In the genomic region with DNA sequence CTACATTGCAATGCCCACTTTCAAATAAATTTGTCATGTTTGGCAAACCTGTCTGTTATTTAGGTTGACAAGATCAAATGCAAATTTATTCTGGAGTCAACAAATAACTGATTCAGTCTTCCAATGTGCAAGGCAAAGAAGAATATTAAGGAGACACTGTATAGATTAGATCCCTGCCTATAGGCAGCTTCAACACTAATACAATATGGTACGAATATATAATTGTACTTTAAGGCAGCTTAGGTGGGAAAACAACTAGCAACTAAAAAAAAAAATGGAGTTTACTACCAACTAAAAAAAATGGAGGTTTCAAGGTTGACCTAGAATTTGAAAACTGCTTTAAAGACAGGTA, we compare ENCODE assay signal across 14 cellular contexts. TPM values are rescaled to one million over a fixed set of nuclear protein-coding genes. Genes with fewer than 3 reads are reported as not detected.
DNase-seq lines count a peak whose midpoint lies in the region; ATAC-seq and TF ChIP-seq lines count a peak whose summit lies in the region.
"Had no signal": no experiment of that assay in that cellular context is flagged by ENCODE, and none has a peak within 500 bp of the region (broad histone marks: within the 10 kb centered on the region; RNA-seq: fewer than 3 reads in every experiment).

No MANE protein-coding gene starts in this region.

- peaks cover 31% of the 10 kb centered on the region for H3K4me1 Mint-ChIP-seq in stimulated activated naive CD8-positive, alpha-beta T cell treated with anti-CD3 and anti-CD28 coated beads, Interleukin-15, Interleukin-2, amounts not matched to agents 100 ng/mL and 50 ng/mL, for 24 hours (ENCODE audit: low read depth)
- peaks cover 31% of the 10 kb centered on the region for H3K4me1 Mint-ChIP-seq in stimulated activated naive CD8-positive, alpha-beta T cell treated with anti-CD3 and anti-CD28 coated beads, Interleukin-15, amount 100 ng/mL, for 72 hours
- H3K4me1 Mint-ChIP-seq in activated T-helper 17 cell treated with anti-CD3 and anti-CD28 coated beads, Interleukin-2, amount 50 U/mL, for 72 hours, result peaks cover 8% of the 10 kb centered on the region
- H3K4me1 Mint-ChIP-seq in immature natural killer cell, result peaks cover 16 to 28% of the 10 kb centered on the region in 2 donors
- H3K4me1 Mint-ChIP-seq in type B pancreatic cell (ENCODE audit: unreplicated experiment), result peaks cover 25% of the 10 kb centered on the region

- TF ChIP-seq POLR2A in lower leg skin (IDR thresholded peaks at IDR 0.05), result no peak

- peaks cover 4% of the 10 kb centered on the region for H3K36me3 Mint-ChIP-seq in stimulated activated naive CD8-positive, alpha-beta T cell treated with anti-CD3 and anti-CD28 coated beads, Interleukin-15, Interleukin-2, amounts not matched to agents 100 ng/mL and 50 ng/mL, for 24 hours (ENCODE audit: low read depth)
- H3K36me3 Mint-ChIP-seq in activated T-helper 17 cell treated with anti-CD3 and anti-CD28 coated beads, Interleukin-2, amount 50 U/mL, for 72 hours (ENCODE audit: low read depth), result peaks cover 10% of the 10 kb centered on the region
- no peaks in the 10 kb centered on the region for H3K36me3 Mint-ChIP-seq in immature natural killer cell
- H3K36me3 Mint-ChIP-seq in type B pancreatic cell, result no peaks in the 10 kb centered on the region

- WGBS in lower leg skin, 2 donors, result 95 to 100% methylated on average over 1 of the region's 1 CpG

- no peak overlapping the region for H3K4me3 ChIP-seq in lower leg skin (ENCODE audit: low read depth, poor library complexity, severe bottlenecking)
- H3K4me3 ChIP-seq: right atrium auricular region, suprapubic skin had no signal

- intact Hi-C loops in lower leg skin (cut with DNase I; ENCODE audit: low total_unique reads), result no loop called here

- no peaks in the 10 kb centered on the region for H3K9me3 Mint-ChIP-seq in stimulated activated naive CD8-positive, alpha-beta T cell treated with anti-CD3 and anti-CD28 coated beads, Interleukin-15, Interleukin-2, amounts not matched to agents 100 ng/mL and 50 ng/mL, for 24 hours
- no peaks in the 10 kb centered on the region for H3K9me3 Mint-ChIP-seq in stimulated activated naive CD8-positive, alpha-beta T cell treated with anti-CD3 and anti-CD28 coated beads, Interleukin-15, amount 100 ng/mL, for 72 hours
- H3K9me3 Mint-ChIP-seq in activated T-helper 17 cell treated with anti-CD3 and anti-CD28 coated beads, Interleukin-2, amount 50 U/mL, for 72 hours, result no peaks in the 10 kb centered on the region
- H3K9me3 Mint-ChIP-seq in immature natural killer cell (no peaks in the 10 kb centered on the region), type B pancreatic cell (no peaks in the 10 kb centered on the region)

- no peak for DNase-seq in stimulated activated naive CD8-positive, alpha-beta T cell treated with anti-CD3 and anti-CD28 coated beads, Interleukin-15, amount 100 ng/mL, for 72 hours
- DNase-seq in immature natural killer cell (no peak), type B pancreatic cell (ENCODE audit: extremely low spot score, unreplicated experiment) (no peak), cortex of kidney (lab: John Stamatoyannopoulos, UW) (no peak), lower leg skin (ENCODE audit: low spot score in 2 of 2) (no peak)
- DNase-seq: Karpas-422, mesendoderm, NCI-H187, Right ventricle myocardium superior had no signal

- TF ChIP-seq CTCF in type B pancreatic cell (conservative IDR thresholded peaks at IDR 0.05) (no peak), lower leg skin (IDR thresholded peaks at IDR 0.05) (no peak)

- ATAC-seq in stimulated activated naive CD8-positive, alpha-beta T cell treated with anti-CD3 and anti-CD28 coated beads, Interleukin-15, amount 100 ng/mL, for 72 hours, result no peak
- no peak for ATAC-seq in activated T-helper 17 cell treated with anti-CD3 and anti-CD28 coated beads, Interleukin-2, amount 50 U/mL, for 72 hours (replicated peaks)
- no peak for ATAC-seq in HG03521 (IDR thresholded peaks at IDR 0.05; ENCODE audit: unreplicated experiment)

- peak overlapping the region; percentile 92 for H3K27ac Mint-ChIP-seq in stimulated activated naive CD8-positive, alpha-beta T cell treated with anti-CD3 and anti-CD28 coated beads, Interleukin-15, Interleukin-2, amounts not matched to agents 100 ng/mL and 50 ng/mL, for 24 hours
- peak overlapping the region in 1 of 2 donors; percentile 28 for H3K27ac Mint-ChIP-seq in stimulated activated naive CD8-positive, alpha-beta T cell treated with anti-CD3 and anti-CD28 coated beads, Interleukin-15, amount 100 ng/mL, for 72 hours
- H3K27ac Mint-ChIP-seq in activated T-helper 17 cell treated with anti-CD3 and anti-CD28 coated beads, Interleukin-2, amount 50 U/mL, for 72 hours, result peak overlapping the region; percentile 23
- H3K27ac Mint-ChIP-seq in immature natural killer cell, result peak overlapping the region in 5 of 6 donors; percentile 46 to 82 (median 64)
- H3K27ac Mint-ChIP-seq in type B pancreatic cell, result peak overlapping the region; percentile 96

- no peaks in the 10 kb centered on the region for H3K27me3 Mint-ChIP-seq in stimulated activated naive CD8-positive, alpha-beta T cell treated with anti-CD3 and anti-CD28 coated beads, Interleukin-15, Interleukin-2, amounts not matched to agents 100 ng/mL and 50 ng/mL, for 24 hours
- H3K27me3 Mint-ChIP-seq in stimulated activated naive CD8-positive, alpha-beta T cell treated with anti-CD3 and anti-CD28 coated beads, Interleukin-15, amount 100 ng/mL, for 72 hours, result no peaks in the 10 kb centered on the region
- H3K27me3 Mint-ChIP-seq in activated T-helper 17 cell treated with anti-CD3 and anti-CD28 coated beads, Interleukin-2, amount 50 U/mL, for 72 hours, result no peaks in the 10 kb centered on the region
- H3K27me3 Mint-ChIP-seq in immature natural killer cell (ENCODE audit: low read depth in 3 of 3), result peaks cover 0 to 9% (median 2%) of the 10 kb centered on the region in 3 donors
- peaks cover 3% of the 10 kb centered on the region for H3K27me3 Mint-ChIP-seq in type B pancreatic cell

- peak overlapping the region; percentile 87 for H3K4me3 Mint-ChIP-seq in stimulated activated naive CD8-positive, alpha-beta T cell treated with anti-CD3 and anti-CD28 coated beads, Interleukin-15, Interleukin-2, amounts not matched to agents 100 ng/mL and 50 ng/mL, for 24 hours
- H3K4me3 Mint-ChIP-seq in stimulated activated naive CD8-positive, alpha-beta T cell treated with anti-CD3 and anti-CD28 coated beads, Interleukin-15, amount 100 ng/mL, for 72 hours, result peak overlapping the region in 1 of 2 donors; percentile 78
- H3K4me3 Mint-ChIP-seq in activated T-helper 17 cell treated with anti-CD3 and anti-CD28 coated beads, Interleukin-2, amount 50 U/mL, for 72 hours, result peak overlapping the region; percentile 76
- H3K4me3 Mint-ChIP-seq in immature natural killer cell (peak overlapping the region; percentile 85 to 87 (median 86)), type B pancreatic cell (peak overlapping the region; percentile 93)

RNA-seq across cellular contexts. Expression of a gene that starts 1.7 kb away (rescaled TPM):
- total RNA-seq in activated T-helper 17 cell treated with anti-CD3 and anti-CD28 coated beads, Interleukin-2, amount 50 U/mL, for 72 hours, result 10 to 100 TPM; 68.4 to 84.5 TPM
- polyA plus RNA-seq in immature natural killer cell, result 10 to 100 TPM in 1 of 3 donors, 1 to 10 TPM in 2; 6.0 to 13.0 (median 7.9) TPM
- total RNA-seq in type B pancreatic cell (ENCODE audit: low replicate concordance), result 44.5 and 59.9 TPM in 2 replicates
- total RNA-seq in lower leg skin, result 10 to 100 TPM; 32.7 to 42.8 (median 37.0) TPM

RNA-seq across cellular contexts. Expression of a gene that starts 24.1 kb away (rescaled TPM):
- 10 to 100 TPM; 12.0 to 14.6 TPM for total RNA-seq in activated T-helper 17 cell treated with anti-CD3 and anti-CD28 coated beads, Interleukin-2, amount 50 U/mL, for 72 hours
- 10 to 100 TPM in 1 of 3 donors, 1 to 10 TPM in 2; 2.2 to 10.1 (median 4.9) TPM for polyA plus RNA-seq in immature natural killer cell
- total RNA-seq in type B pancreatic cell (ENCODE audit: low replicate concordance), result 30.4 and 30.8 TPM in 2 replicates
- 10 to 100 TPM; 20.8 to 28.8 (median 25.6) TPM for total RNA-seq in lower leg skin

RNA-seq across cellular contexts. Expression of a gene that starts 24.2 kb away (rescaled TPM):
- 10 to 100 TPM; 38.3 to 39.9 TPM for total RNA-seq in activated T-helper 17 cell treated with anti-CD3 and anti-CD28 coated beads, Interleukin-2, amount 50 U/mL, for 72 hours
- polyA plus RNA-seq in immature natural killer cell, result 1 to 10 TPM; 1.7 to 5.1 (median 4.0) TPM
- total RNA-seq in type B pancreatic cell (ENCODE audit: low replicate concordance) (61.2 and 112 TPM in 2 replicates), lower leg skin (10 to 100 TPM; 15.7 to 40.0 (median 19.5) TPM)

RNA-seq across cellular contexts. Expression of a gene that starts 25.3 kb away (rescaled TPM):
- 1 to 10 TPM; 1.6 to 3.1 TPM for total RNA-seq in activated T-helper 17 cell treated with anti-CD3 and anti-CD28 coated beads, Interleukin-2, amount 50 U/mL, for 72 hours
- under 1 TPM; 0.21 to 0.68 (median 0.40) TPM for polyA plus RNA-seq in immature natural killer cell
- total RNA-seq in type B pancreatic cell (ENCODE audit: low replicate concordance) (2.1 and 2.6 TPM in 2 replicates), lower leg skin (1 to 10 TPM in 2 of 4 donors, under 1 TPM in 2; 0.54 to 4.1 (median 1.1) TPM)

RNA-seq across cellular contexts. Expression of a gene that starts 25.4 kb away (rescaled TPM):
- total RNA-seq in activated T-helper 17 cell treated with anti-CD3 and anti-CD28 coated beads, Interleukin-2, amount 50 U/mL, for 72 hours, result 10 to 100 TPM; 25.5 to 28.3 TPM
- polyA plus RNA-seq in immature natural killer cell, result 10 to 100 TPM in 1 of 3 donors, 1 to 10 TPM in 2; 4.2 to 11.6 (median 10.0) TPM
- total RNA-seq in type B pancreatic cell (ENCODE audit: low replicate concordance) (18.6 and 32.1 TPM in 2 replicates), lower leg skin (10 to 100 TPM; 12.0 to 30.5 (median 25.2) TPM)
